13 cellular contexts compared by ENCODE assay signal in genomic region chr2:98691307-98691706, GRCh38. TPM values are rescaled to one million over a fixed set of nuclear protein-coding genes. Genes with fewer than 3 reads are reported as not detected.
DNase-seq lines count a peak whose midpoint lies in the region; ATAC-seq lines count a peak whose summit lies in the region.
"Had no signal": no experiment of that assay in that cellular context is flagged by ENCODE, and none has a peak within 500 bp of the region (broad histone marks: within the 10 kb centered on the region; RNA-seq: fewer than 3 reads in every experiment).

No MANE protein-coding gene starts in this region.

- no peaks in the 10 kb centered on the region for H3K9me3 Mint-ChIP-seq in activated naive CD8-positive, alpha-beta T cell treated with anti-CD3 and anti-CD28 coated beads, Interleukin-2, amount 50 U/mL, for 24 hours

- peak overlapping the region; percentile 46 for H3K27ac Mint-ChIP-seq in activated naive CD8-positive, alpha-beta T cell treated with anti-CD3 and anti-CD28 coated beads, Interleukin-2, amount 50 U/mL, for 24 hours

- ATAC-seq in activated naive CD8-positive, alpha-beta T cell treated with anti-CD3 and anti-CD28 coated beads, Interleukin-2, amount 50 U/mL, for 24 hours: peak; percentile 52
- ATAC-seq in GM18520 (IDR thresholded peaks at IDR 0.05; ENCODE audit: unreplicated experiment): no peak

- H3K4me1 Mint-ChIP-seq in activated naive CD8-positive, alpha-beta T cell treated with anti-CD3 and anti-CD28 coated beads, Interleukin-2, amount 50 U/mL, for 24 hours: peaks cover 86% of the 10 kb centered on the region

- H3K27me3 Mint-ChIP-seq in activated naive CD8-positive, alpha-beta T cell treated with anti-CD3 and anti-CD28 coated beads, Interleukin-2, amount 50 U/mL, for 24 hours: no peaks in the 10 kb centered on the region

- peak; percentile 9 for DNase-seq in A172 (ENCODE audit: low spot score)
- DNase-seq in DMS53 treated with DMSO at 0.1 percent for 48 hours (lab: John Stamatoyannopoulos, UW; ENCODE audit: unreplicated experiment): peak; percentile 25
- no peak for DNase-seq in activated naive CD8-positive, alpha-beta T cell treated with anti-CD3 and anti-CD28 coated beads, Interleukin-2, amount 50 U/mL, for 24 hours
- peak; percentile 88 for DNase-seq in kidney tubule cell (ENCODE audit: low spot score)
- DNase-seq in AG08395 (ENCODE audit: low spot score): no peak
- no peak for DNase-seq in HPDE6-E6E7 (ENCODE audit: extremely low spot score)
- no peak for DNase-seq in MV-4-11 (lab: John Stamatoyannopoulos, UW)
- DNase-seq: HCEC 1CT; IMR-90; NCI-H510A treated with DMSO at 0.1 percent for 48 hours; psoas muscle; stimulated activated naive CD4-positive, alpha-beta T cell had no signal

- no peak overlapping the region for H3K4me3 Mint-ChIP-seq in activated naive CD8-positive, alpha-beta T cell treated with anti-CD3 and anti-CD28 coated beads, Interleukin-2, amount 50 U/mL, for 24 hours

- H3K36me3 Mint-ChIP-seq in activated naive CD8-positive, alpha-beta T cell treated with anti-CD3 and anti-CD28 coated beads, Interleukin-2, amount 50 U/mL, for 24 hours (ENCODE audit: low read depth): peaks cover 1% of the 10 kb centered on the region

RNA-seq across cellular contexts. Expression of gene MGAT4A, which starts 39.6 kb away (rescaled TPM):
- 8.0 and 15.5 TPM in 2 replicates for total RNA-seq in A172 (2014; rRNA removed; shearing (Covaris generic))

Comparison
In these comparisons a context has a peak if more than half of its experiments do, and no peak if none do; other contexts are left out.
1. DNase-seq: peak in A172 (single experiment), DMS53 treated with DMSO at 0.1 percent for 48 hours (single experiment) and kidney tubule cell (single experiment); none in activated naive CD8-positive, alpha-beta T cell treated with anti-CD3 and anti-CD28 coated beads, Interleukin-2, amount 50 U/mL, for 24 hours (single experiment), AG08395 (single experiment), HPDE6-E6E7 (single experiment) and MV-4-11 (single experiment).